In the genomic region with DNA sequence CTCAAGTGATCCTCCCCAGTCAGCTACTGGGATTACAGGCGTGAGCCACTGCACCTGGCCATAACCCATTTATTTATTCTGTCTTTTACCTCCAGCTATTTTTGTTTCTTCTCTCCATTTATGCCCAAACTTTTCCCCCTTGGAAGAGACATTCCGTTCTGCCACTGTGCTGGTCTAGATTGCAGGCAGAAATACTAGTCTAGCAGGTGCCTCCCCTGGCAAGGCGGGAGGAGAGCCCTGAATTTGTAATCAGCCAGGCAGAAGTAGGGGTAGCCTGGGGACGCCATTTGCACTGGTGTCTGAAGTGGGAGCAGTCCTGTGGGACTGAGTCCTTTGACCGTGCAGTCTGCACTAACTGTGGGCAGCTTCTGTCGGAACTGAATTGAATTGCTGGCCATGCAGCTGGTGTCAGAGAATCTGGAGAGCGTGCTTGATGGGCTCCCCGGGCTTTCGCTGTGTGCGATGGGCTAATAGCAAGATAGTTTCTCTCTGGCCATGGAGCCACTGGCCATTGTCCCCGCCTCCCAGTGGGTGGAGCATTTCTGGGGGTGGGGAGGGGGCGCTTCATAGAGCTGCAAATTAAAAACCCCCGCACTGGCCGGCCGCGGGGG, we compare ENCODE assay signal across 21 cellular contexts. TPM values are rescaled to one million over a fixed set of nuclear protein-coding genes. Genes with fewer than 3 reads are reported as not detected.
DNase-seq lines count a peak whose midpoint lies in the region; ATAC-seq, FAIRE-seq and TF ChIP-seq lines count a peak whose summit lies in the region.
"Had no signal": no experiment of that assay in that cellular context is flagged by ENCODE, and none has a peak within 500 bp of the region (broad histone marks: within the 10 kb centered on the region; RNA-seq: fewer than 3 reads in every experiment).

No MANE protein-coding gene starts in this region.

- peak overlapping the region; percentile 41 for H3K27ac Mint-ChIP-seq in activated naive CD8-positive, alpha-beta T cell
- no peak overlapping the region for H3K27ac Mint-ChIP-seq in activated naive CD8-positive, alpha-beta T cell treated with anti-CD3 and anti-CD28 coated beads, Interleukin-2, amount 50 U/mL, for 24 hours
- H3K27ac Mint-ChIP-seq in stimulated activated effector memory CD8-positive, alpha-beta T cell treated with anti-CD3 and anti-CD28 coated beads, Interleukin-12 subunit alpha, Interleukin-12 subunit beta, amount 100 ng/mL, for 72 hours = peak overlapping the region; percentile 56

- peak overlapping the region; percentile 91; the same call in 1 of the 2 replicates for H2BK12ac ChIP-seq in H1 (ENCODE audit: low read depth, low read length)

- H3K4me3 ChIP-seq in HEK293 (ENCODE audit: low read depth, low read length) (no peak overlapping the region), H1 (ENCODE audit: extremely low read depth in 1 of 4, insufficient read depth in 2 of 4, low read depth in 3 of 4, low read length in 4 of 4) (no peak overlapping the region), left ventricle myocardium inferior (no peak overlapping the region)
- H3K4me3 ChIP-seq: ascending aorta, gastroesophageal sphincter, lower lobe of right lung had no signal

- H3K4me1 Mint-ChIP-seq in activated naive CD8-positive, alpha-beta T cell (ENCODE audit: low read depth) = peaks cover 64% of the 10 kb centered on the region
- peaks cover 69% of the 10 kb centered on the region for H3K4me1 Mint-ChIP-seq in activated naive CD8-positive, alpha-beta T cell treated with anti-CD3 and anti-CD28 coated beads, Interleukin-2, amount 50 U/mL, for 24 hours
- H3K4me1 Mint-ChIP-seq in stimulated activated effector memory CD8-positive, alpha-beta T cell treated with anti-CD3 and anti-CD28 coated beads, Interleukin-12 subunit alpha, Interleukin-12 subunit beta, amount 100 ng/mL, for 72 hours = peaks cover 55% of the 10 kb centered on the region
- H3K4me1 Mint-ChIP-seq: neural crest cell had no signal

- H3K36me3 ChIP-seq in HEK293 (ENCODE audit: control insufficient read depth in 2 of 2, insufficient read depth in 1 of 2, low read length in 2 of 2) (no peaks in the 10 kb centered on the region), H1 (ENCODE audit: control insufficient read depth in 2 of 4, insufficient read depth in 4 of 4, low read length in 3 of 4) (no peaks in the 10 kb centered on the region), left ventricle myocardium inferior (no peaks in the 10 kb centered on the region)
- H3K36me3 ChIP-seq: ascending aorta, gastroesophageal sphincter, lower lobe of right lung had no signal

- no peak overlapping the region for H2AK5ac ChIP-seq in H1 (ENCODE audit: low read depth, low read length)

- no peaks in the 10 kb centered on the region for H4K20me1 ChIP-seq in H1 (replicated peaks in 1 of 2; ENCODE audit: control insufficient read depth in 1 of 2, insufficient read depth in 2 of 2, low read length in 2 of 2)

- peaks cover 4% of the 10 kb centered on the region for H3K9me3 Mint-ChIP-seq in activated naive CD8-positive, alpha-beta T cell (ENCODE audit: low read depth)
- H3K9me3 Mint-ChIP-seq in activated naive CD8-positive, alpha-beta T cell treated with anti-CD3 and anti-CD28 coated beads, Interleukin-2, amount 50 U/mL, for 24 hours = peaks cover 6% of the 10 kb centered on the region
- H3K9me3 Mint-ChIP-seq in stimulated activated effector memory CD8-positive, alpha-beta T cell treated with anti-CD3 and anti-CD28 coated beads, Interleukin-12 subunit alpha, Interleukin-12 subunit beta, amount 100 ng/mL, for 72 hours = peaks cover 3% of the 10 kb centered on the region

- no peak overlapping the region for H4K91ac ChIP-seq in H1 (replicated peaks; ENCODE audit: insufficient read length, low read length)

- H2BK5ac ChIP-seq in H1 (ENCODE audit: low read depth, low read length) = no peak overlapping the region; the same call in 1 of the 2 replicates

- CTCF ChIA-PET in HEK293 (lab: Yijun Ruan, JAX) = interaction anchor here (0.7 to 1.2 kb wide), 2 partner anchors 208 to 232 kb away, joined by 3 to 4 read pairs; no protein-coding TSS in a partner anchor
- CTCF ChIA-PET in H1 (lab: Charles Lee; ENCODE audit: partially characterized antibody) = interaction anchor here (0.9 to 2.2 kb wide), 4 partner anchors 10 to 37 kb away, joined by 3 to 11 read pairs (median 4); no protein-coding TSS in a partner anchor

- H3K79me1 ChIP-seq in H1 (ENCODE audit: low read depth, low read length) = no peaks in the 10 kb centered on the region

- H3K27me3 ChIP-seq in H1 (replicated peaks in 1 of 4; ENCODE audit: control insufficient read depth in 3 of 4, extremely low read depth in 1 of 4, insufficient read depth in 3 of 4, low read length in 3 of 4) (no peaks in the 10 kb centered on the region), left ventricle myocardium inferior (ENCODE audit: low read depth) (peaks cover 5% of the 10 kb centered on the region)
- H3K27me3 ChIP-seq: ascending aorta, gastroesophageal sphincter had no signal

- H3K18ac ChIP-seq in H1 (ENCODE audit: extremely low read depth, low read length) = peak overlapping the region; percentile 73; the same call in 1 of the 2 replicates

- H3K56ac ChIP-seq in H1 (replicated peaks; ENCODE audit: insufficient read length, low read depth, low read length) = no peak overlapping the region

- H3K9me3 ChIP-seq in HEK293 (ENCODE audit: control insufficient read depth, insufficient read depth, low read depth, low read length) = no peaks in the 10 kb centered on the region
- H3K9me3 ChIP-seq in H1 (ENCODE audit: insufficient read depth in 2 of 2, low read depth in 1 of 2, low read length in 1 of 2) = no peaks in the 10 kb centered on the region
- H3K9me3 ChIP-seq in left ventricle myocardium inferior (replicated peaks) = no peaks in the 10 kb centered on the region
- H3K9me3 ChIP-seq: ascending aorta, gastroesophageal sphincter, lower lobe of right lung had no signal

- DNase-seq in activated naive CD8-positive, alpha-beta T cell treated with anti-CD3 and anti-CD28 coated beads, Interleukin-2, amount 50 U/mL, for 24 hours = no peak
- DNase-seq in H1 (ENCODE audit: low read depth in 1 of 2, low spot score in 2 of 2) = no peak
- no peak for DNase-seq in stimulated activated effector memory CD8-positive, alpha-beta T cell treated with anti-CD3 and anti-CD28 coated beads, Interleukin-12 subunit alpha, Interleukin-12 subunit beta, amount 100 ng/mL, for 72 hours (ENCODE audit: low spot score in 2 of 2)
- DNase-seq in effector CD8-positive, alpha-beta T cell (lab: John Stamatoyannopoulos, UW) = no peak
- DNase-seq in NCI-H345 (lab: John Stamatoyannopoulos, UW) = no peak
- DNase-seq in left ventricle myocardium inferior = no peak
- DNase-seq: activated CD8-positive, alpha-beta T cell treated with anti-CD3 and anti-CD28 coated beads, Interleukin-2, amount 10 ng/mL, durations not matched to agents 7 days and 5 days; lower lobe of right lung; NCI-H2029; NCI-H524 treated with DMSO at 0.1 percent for 48 hours; right cardiac atrium had no signal

- peak overlapping the region; percentile 54 for H2BK120ac ChIP-seq in H1 (replicated peaks; ENCODE audit: low read depth, low read length)

- TF ChIP-seq RAD21 in H1 (IDR thresholded peaks at IDR 0.05 in 1 of 2, conservative IDR thresholded peaks at IDR 0.05 in 1 of 2; ENCODE audit: low read depth in 2 of 2, low read length in 2 of 2) = no peak

- 0 out of 2 replicates have a peak overlapping the region, but pooled peaks have one; percentile 62 for H4K8ac ChIP-seq in H1 (ENCODE audit: extremely low read depth, insufficient read depth, low read length)

- H3K4me1 ChIP-seq in HEK293 (ENCODE audit: control insufficient read depth, insufficient read depth, low read length) = no peaks in the 10 kb centered on the region
- peaks cover 5 to 15% (median 7%) of the 10 kb centered on the region in 4 experiments for H3K4me1 ChIP-seq in H1 (replicated peaks in 1 of 4; ENCODE audit: control insufficient read depth in 3 of 4, insufficient read depth in 4 of 4, low read length in 3 of 4)
- H3K4me1 ChIP-seq in left ventricle myocardium inferior = peaks cover 10% of the 10 kb centered on the region

- no peaks in the 10 kb centered on the region for H3K79me2 ChIP-seq in H1 (ENCODE audit: control insufficient read depth in 1 of 2, insufficient read depth in 2 of 2, low read length in 2 of 2)

- H3K23ac ChIP-seq in H1 (ENCODE audit: insufficient read length) = no peak overlapping the region

- intact Hi-C loops in left ventricle myocardium inferior (cut with micrococcal nuclease) = no loop called here

- no peak overlapping the region for H2BK20ac ChIP-seq in H1 (ENCODE audit: low read length)

- H3K23me2 ChIP-seq in H1 (ENCODE audit: low read depth, low read length) = no peaks in the 10 kb centered on the region

- 0 out of 2 replicates have a peak overlapping the region, but pooled peaks have one; percentile 72 for H2BK15ac ChIP-seq in H1 (ENCODE audit: low read length)

- no peak overlapping the region for H3K4ac ChIP-seq in H1 (replicated peaks; ENCODE audit: insufficient read length, low read depth, low read length)

- no peak overlapping the region for H3K4me3 Mint-ChIP-seq in activated naive CD8-positive, alpha-beta T cell
- H3K4me3 Mint-ChIP-seq in activated naive CD8-positive, alpha-beta T cell treated with anti-CD3 and anti-CD28 coated beads, Interleukin-2, amount 50 U/mL, for 24 hours = no peak overlapping the region
- no peak overlapping the region for H3K4me3 Mint-ChIP-seq in stimulated activated effector memory CD8-positive, alpha-beta T cell treated with anti-CD3 and anti-CD28 coated beads, Interleukin-12 subunit alpha, Interleukin-12 subunit beta, amount 100 ng/mL, for 72 hours
- H3K4me3 Mint-ChIP-seq: neural crest cell had no signal

- POLR2A ChIA-PET in HEK293 (lab: Yijun Ruan, JAX) (interaction anchor here (0.6 kb wide), 1 partner anchor 33 kb away, joined by 3 read pairs; no protein-coding TSS in a partner anchor), H1 (lab: Charles Lee; ENCODE audit: partially characterized antibody) (interaction anchor here (1.1 to 2.4 kb wide), 3 partner anchors 18 to 22 kb away, joined by 3 to 11 read pairs (median 5); no protein-coding TSS in a partner anchor)

- no peak for ATAC-seq in activated naive CD8-positive, alpha-beta T cell treated with anti-CD3 and anti-CD28 coated beads, Interleukin-2, amount 50 U/mL, for 24 hours
- ATAC-seq in stimulated activated effector memory CD8-positive, alpha-beta T cell treated with anti-CD3 and anti-CD28 coated beads, Interleukin-12 subunit alpha, Interleukin-12 subunit beta, amount 100 ng/mL, for 72 hours = no peak
- ATAC-seq: gastroesophageal sphincter, Panc1, right cardiac atrium, SK-N-SH treated with all-trans-retinoic acid at 6 μM for 48 hours had no signal

- H3K27ac ChIP-seq in HEK293 (ENCODE audit: extremely low read depth, low read depth, low read length) (no peak overlapping the region), H1 (ENCODE audit: low read depth, low read length) (no peak overlapping the region), left ventricle myocardium inferior (replicated peaks) (no peak overlapping the region)
- H3K27ac ChIP-seq: ascending aorta, epithelial cell of prostate, gastroesophageal sphincter had no signal

- TF ChIP-seq CTCF in HEK293 (tag by site-specific recombination; IDR thresholded peaks at IDR 0.05) (no peak), H1 (IDR thresholded peaks at IDR 0.05; ENCODE audit: control extremely low read depth in 1 of 3, insufficient read depth in 1 of 3, low read depth in 1 of 3, low read length in 3 of 3) (no peak), left ventricle myocardium inferior (IDR thresholded peaks at IDR 0.05; ENCODE audit: borderline replicate concordance) (no peak)

- FAIRE-seq in H1 (lab: Jason Lieb, UNC) = no peak
- FAIRE-seq: colon, GM18507 had no signal

- H3K9ac ChIP-seq in H1 (replicated peaks in 1 of 4; ENCODE audit: extremely low read depth in 1 of 4, low read depth in 3 of 4, low read length in 3 of 4) = no peak overlapping the region

- no peak overlapping the region for H3K4me2 ChIP-seq in H1 (ENCODE audit: insufficient read depth in 1 of 2, low read depth in 2 of 2, low read length in 2 of 2)

- H3K27me3 Mint-ChIP-seq in activated naive CD8-positive, alpha-beta T cell = no peaks in the 10 kb centered on the region
- no peaks in the 10 kb centered on the region for H3K27me3 Mint-ChIP-seq in activated naive CD8-positive, alpha-beta T cell treated with anti-CD3 and anti-CD28 coated beads, Interleukin-2, amount 50 U/mL, for 24 hours

- H4K5ac ChIP-seq in H1 (ENCODE audit: insufficient read length, low read depth, low read length) = peak overlapping the region; percentile 45

- no peak overlapping the region for H3K14ac ChIP-seq in H1 (ENCODE audit: insufficient read length)

- H3K36me3 Mint-ChIP-seq in activated naive CD8-positive, alpha-beta T cell = peaks cover 3% of the 10 kb centered on the region
- H3K36me3 Mint-ChIP-seq in activated naive CD8-positive, alpha-beta T cell treated with anti-CD3 and anti-CD28 coated beads, Interleukin-2, amount 50 U/mL, for 24 hours (ENCODE audit: low read depth) = peaks cover 4% of the 10 kb centered on the region
- H3K36me3 Mint-ChIP-seq in stimulated activated effector memory CD8-positive, alpha-beta T cell treated with anti-CD3 and anti-CD28 coated beads, Interleukin-12 subunit alpha, Interleukin-12 subunit beta, amount 100 ng/mL, for 72 hours = no peaks in the 10 kb centered on the region

- TF ChIP-seq POLR2A in H1 (IDR thresholded peaks at IDR 0.05; ENCODE audit: control extremely low read depth in 1 of 2, low read depth in 2 of 2, low read length in 2 of 2) = no peak

- H2AFZ ChIP-seq in H1 (ENCODE audit: low read length) = peak overlapping the region; percentile 36; the same call in 1 of the 2 replicates

- WGBS in H1 (ENCODE audit: extremely low coverage in 1 of 2, insufficient coverage in 1 of 2, insufficient read length in 1 of 2, insufficient replicate concordance in 2 of 2, low coverage in 1 of 2, low lambda C conversion rate in 2 of 2, missing lambda C conversion rate in 1 of 2), 2 experiments = 84% methylated on average over 16 of the region's 16 CpGs; no CpG with 5 or more reads in 1 of the 2 experiments

- TF ChIP-seq EP300 in H1 (IDR thresholded peaks at IDR 0.05; ENCODE audit: borderline replicate concordance in 1 of 2, low read depth in 2 of 2, low read length in 2 of 2) = no peak

RNA-seq across cellular contexts. Expression of a gene that starts 31.5 kb away (rescaled TPM):
- 160 and 165 TPM in 2 replicates for total RNA-seq in H1 (2021; fragmentation: NEBNext Ultra II Directional; extraction: Animal tissue kit (Norgen Biotek cat#: 25700))
- polyA plus RNA-seq in H1 (2011; rRNA removed) = 205 and 315 TPM in 2 replicates
- 150 TPM for polyA plus RNA-seq in H1 (2011; cell fraction: cytosol; rRNA removed)
- 185 TPM for polyA plus RNA-seq in H1 (2011; cell fraction: nucleus; rRNA removed)
- polyA plus RNA-seq in H1 (2012, experiment 1 of 2) = 80.9 to 155 TPM (median 121 TPM) in 4 replicates
- polyA plus RNA-seq in H1 (2012, experiment 2 of 2) = 82.5 TPM
- polyA plus RNA-seq in H1 (2013, experiment 1 of 2) = 77.3 TPM
- 80.0 TPM for polyA plus RNA-seq in H1 (2013, experiment 2 of 2)
- 140 and 174 TPM in 2 replicates for polyA minus RNA-seq in H1 (2011; rRNA and poly(A)+ RNA removed)
- 85.9 TPM for polyA minus RNA-seq in H1 (2011; cell fraction: cytosol; rRNA and poly(A)+ RNA removed)
- polyA minus RNA-seq in H1 (2011; cell fraction: nucleus; rRNA and poly(A)+ RNA removed) = 78.8 TPM
- total RNA-seq in left ventricle myocardium inferior = 55.6 TPM

RNA-seq across cellular contexts. Expression of a gene that starts 50.0 kb away (rescaled TPM):
- total RNA-seq in H1 (2021; fragmentation: NEBNext Ultra II Directional; extraction: Animal tissue kit (Norgen Biotek cat#: 25700)) = 60.6 and 66.9 TPM in 2 replicates
- 37.4 and 53.4 TPM in 2 replicates for polyA plus RNA-seq in H1 (2011; rRNA removed)
- 52.8 TPM for polyA plus RNA-seq in H1 (2011; cell fraction: cytosol; rRNA removed)
- 43.9 TPM for polyA plus RNA-seq in H1 (2011; cell fraction: nucleus; rRNA removed)
- 51.0 to 60.1 TPM (median 55.9 TPM) in 4 replicates for polyA plus RNA-seq in H1 (2012, experiment 1 of 2)
- 48.7 TPM for polyA plus RNA-seq in H1 (2012, experiment 2 of 2)
- polyA plus RNA-seq in H1 (2013, experiment 1 of 2) = 34.2 TPM
- 39.2 TPM for polyA plus RNA-seq in H1 (2013, experiment 2 of 2)
- polyA minus RNA-seq in H1 (2011; rRNA and poly(A)+ RNA removed) = 33.4 and 34.6 TPM in 2 replicates
- 23.3 TPM for polyA minus RNA-seq in H1 (2011; cell fraction: cytosol; rRNA and poly(A)+ RNA removed)
- polyA minus RNA-seq in H1 (2011; cell fraction: nucleus; rRNA and poly(A)+ RNA removed) = 24.7 TPM
- total RNA-seq in left ventricle myocardium inferior = 28.2 TPM
